ENCODE assay signal across 10 cellular contexts in the genomic region with DNA sequence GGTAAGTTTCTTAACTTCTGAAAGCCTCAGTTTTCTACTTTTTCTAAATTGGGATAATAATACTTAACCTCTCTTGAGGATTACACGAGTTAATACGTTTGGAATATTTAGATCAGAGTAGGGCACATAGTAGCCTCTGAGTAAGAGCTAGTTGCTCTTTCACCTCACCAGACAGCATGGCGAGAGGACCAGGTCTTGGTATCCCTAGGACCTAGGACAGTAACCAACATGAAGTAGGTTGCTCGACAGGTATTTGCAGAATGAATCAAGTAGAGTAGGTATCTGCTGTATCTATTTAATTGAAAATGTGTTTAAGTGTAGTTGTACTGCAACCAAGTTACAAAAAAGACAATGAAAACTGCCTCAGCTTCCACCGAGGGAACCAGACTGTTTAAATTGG. TPM values are rescaled to one million over a fixed set of nuclear protein-coding genes. Genes with fewer than 3 reads are reported as not detected.
A peak's percentile ranks its signal among the peaks of the same experiment; 100 is the strongest.
DNase-seq lines count a peak whose midpoint lies in the region; ATAC-seq, FAIRE-seq and TF ChIP-seq lines count a peak whose summit lies in the region.
"Had no signal": no experiment of that assay in that cellular context is flagged by ENCODE, and none has a peak within 500 bp of the region (broad histone marks: within the 10 kb centered on the region; RNA-seq: fewer than 3 reads in every experiment).

No MANE protein-coding gene starts in this region.

- peaks cover 8% of the 10 kb centered on the region for H3K79me1 ChIP-seq in mesendoderm (ENCODE audit: low read length)

- no peak for FAIRE-seq in GM12892 (lab: Jason Lieb, UNC)

- ATAC-seq in GM18909 (IDR thresholded peaks at IDR 0.05; ENCODE audit: poor library complexity, unreplicated experiment), result no peak

- H3K27ac ChIP-seq in left ventricle myocardium inferior (replicated peaks), result peak overlapping the region; percentile 97
- H3K27ac ChIP-seq in right atrium auricular region, result no peak overlapping the region
- H3K27ac ChIP-seq in mesendoderm (ENCODE audit: low read depth, low read length), result no peak overlapping the region
- no peak overlapping the region for H3K27ac ChIP-seq in urinary bladder (ENCODE audit: low read depth)

- no CpG with 5 or more reads among the region's 5 CpGs for WGBS in mesendoderm (ENCODE audit: extremely low coverage, insufficient coverage, low lambda C conversion rate)
- WGBS in urinary bladder, result 55% methylated on average over 5 of the region's 5 CpGs

- DNase-seq in left ventricle myocardium inferior (no peak), right atrium auricular region (ENCODE audit: low spot score) (no peak), adipocyte (ENCODE audit: low read depth) (no peak), mesendoderm (peak; percentile 13), kidney tubule cell (ENCODE audit: low spot score) (no peak), GM12892 (ENCODE audit: insufficient read length) (no peak)
- DNase-seq: DMS79 had no signal

- peaks cover 28% of the 10 kb centered on the region for H3K79me2 ChIP-seq in mesendoderm (ENCODE audit: control insufficient read depth, insufficient read depth, low read length)

- H2BK5ac ChIP-seq in mesendoderm (ENCODE audit: low read length), result no peak overlapping the region

- peak overlapping the region; percentile 4 for H3K4me2 ChIP-seq in mesendoderm (ENCODE audit: low read length)

- no peak overlapping the region for H2AK5ac ChIP-seq in mesendoderm (ENCODE audit: low read length)

- H2BK15ac ChIP-seq in mesendoderm (replicated peaks; ENCODE audit: low read depth), result no peak overlapping the region

- H2BK120ac ChIP-seq in mesendoderm (ENCODE audit: low read depth, low read length), result no peak overlapping the region

- peaks cover 34% of the 10 kb centered on the region for H3K36me3 ChIP-seq in left ventricle myocardium inferior
- peaks cover 31% of the 10 kb centered on the region for H3K36me3 ChIP-seq in right atrium auricular region
- peaks cover 28% of the 10 kb centered on the region for H3K36me3 ChIP-seq in adipocyte (ENCODE audit: control insufficient read depth, insufficient read depth, low read length, severe bottlenecking)
- no peaks in the 10 kb centered on the region for H3K36me3 ChIP-seq in mesendoderm (ENCODE audit: control insufficient read depth, insufficient read depth, low read length)
- no peaks in the 10 kb centered on the region for H3K36me3 ChIP-seq in urinary bladder (ENCODE audit: insufficient read depth)

- intact Hi-C loops in left ventricle myocardium inferior (cut with micrococcal nuclease), result no loop called here

- no peak overlapping the region for H3K18ac ChIP-seq in mesendoderm (ENCODE audit: low read length)

- no peak overlapping the region for H3K23ac ChIP-seq in mesendoderm (ENCODE audit: low read length)

- H3K9me3 ChIP-seq in left ventricle myocardium inferior (replicated peaks) (no peaks in the 10 kb centered on the region), right atrium auricular region (no peaks in the 10 kb centered on the region), adipocyte (ENCODE audit: control insufficient read depth, low read length) (no peaks in the 10 kb centered on the region)

- no peak for TF ChIP-seq POLR2A in GM12892 (IDR thresholded peaks at IDR 0.05; ENCODE audit: low read depth, low read length)

- peak overlapping the region; percentile 4 for H3K56ac ChIP-seq in mesendoderm (ENCODE audit: low read length)

- H3K4me1 ChIP-seq in left ventricle myocardium inferior (peaks cover 46% of the 10 kb centered on the region), right atrium auricular region (peaks cover 0 to 31% of the 10 kb centered on the region in 2 donors), adipocyte (ENCODE audit: control insufficient read depth, insufficient read depth, low read length) (peaks cover 31% of the 10 kb centered on the region), mesendoderm (ENCODE audit: control insufficient read depth, low read depth, low read length) (peaks cover 7% of the 10 kb centered on the region), urinary bladder (ENCODE audit: insufficient read depth) (no peaks in the 10 kb centered on the region)

- no peak overlapping the region for H3K4ac ChIP-seq in mesendoderm (ENCODE audit: low read depth, low read length)

- H4K5ac ChIP-seq in mesendoderm (ENCODE audit: low read length), result no peak overlapping the region

- H4K8ac ChIP-seq in mesendoderm (ENCODE audit: low read depth, low read length), result no peak overlapping the region

- TF ChIP-seq CTCF in left ventricle myocardium inferior (IDR thresholded peaks at IDR 0.05; ENCODE audit: borderline replicate concordance) (no peak), right atrium auricular region (IDR thresholded peaks at IDR 0.05) (no peak)

- H3K9ac ChIP-seq in adipocyte (ENCODE audit: low read length) (peak overlapping the region; percentile 96), mesendoderm (ENCODE audit: low read length) (peak overlapping the region; percentile 2)

- H3K4me3 ChIP-seq in left ventricle myocardium inferior, result peak overlapping the region; percentile 86
- peak overlapping the region in 1 of 2 donors; percentile 92 for H3K4me3 ChIP-seq in right atrium auricular region
- H3K4me3 ChIP-seq in adipocyte (ENCODE audit: low read length), result peak overlapping the region; percentile 95
- H3K4me3 ChIP-seq in mesendoderm (ENCODE audit: low read length), result no peak overlapping the region
- peak overlapping the region; percentile 72 for H3K4me3 ChIP-seq in urinary bladder (ENCODE audit: low read depth, low read length)

- H3K27me3 ChIP-seq in left ventricle myocardium inferior (ENCODE audit: low read depth), result no peaks in the 10 kb centered on the region
- no peaks in the 10 kb centered on the region for H3K27me3 ChIP-seq in right atrium auricular region
- H3K27me3 ChIP-seq in adipocyte (replicated peaks; ENCODE audit: control insufficient read depth, insufficient read depth, low read length), result no peaks in the 10 kb centered on the region
- H3K27me3 ChIP-seq in mesendoderm (ENCODE audit: insufficient read depth, low read length, poor library complexity), result no peaks in the 10 kb centered on the region

RNA-seq across cellular contexts. Expression of a gene that starts 1.4 kb away (rescaled TPM):
- total RNA-seq in left ventricle myocardium inferior, result 20.0 TPM
- 10 to 100 TPM; 16.4 to 16.5 TPM for total RNA-seq in right atrium auricular region
- 30.0 TPM for polyA plus RNA-seq in mesendoderm (2013, experiment 1 of 2)
- 30.1 TPM for polyA plus RNA-seq in mesendoderm (2013, experiment 2 of 2)
- 38.4 TPM for total RNA-seq in urinary bladder
- 14.7 TPM for polyA plus RNA-seq in urinary bladder
- 15.0 TPM for polyA plus RNA-seq in GM12892 (2012; ENCODE audit: missing spikeins)

RNA-seq across cellular contexts. Expression of a gene that starts 46.4 kb away (rescaled TPM):
- total RNA-seq in left ventricle myocardium inferior (not detected), right atrium auricular region (not detected), urinary bladder (not detected)
- polyA plus RNA-seq in mesendoderm (2013, experiment 1 of 2), result not detected
- polyA plus RNA-seq in mesendoderm (2013, experiment 2 of 2), result not detected
- polyA plus RNA-seq in urinary bladder, result not detected
- not detected for polyA plus RNA-seq in GM12892 (2012; ENCODE audit: missing spikeins)
- total RNA-seq: pulmonary artery endothelial cell had no signal
